22 cellular contexts compared by ENCODE assay signal in genomic region chr6:125008957-125009356, GRCh38. TPM values are rescaled to one million over a fixed set of nuclear protein-coding genes. Genes with fewer than 3 reads are reported as not detected.
A peak's percentile ranks its signal among the peaks of the same experiment; 100 is the strongest.
DNase-seq lines count a peak whose midpoint lies in the region; ATAC-seq, FAIRE-seq and TF ChIP-seq lines count a peak whose summit lies in the region.
"Had no signal": no experiment of that assay in that cellular context is flagged by ENCODE, and none has a peak within 500 bp of the region (broad histone marks: within the 10 kb centered on the region; RNA-seq: fewer than 3 reads in every experiment).

No MANE protein-coding gene starts in this region.

- H3K36me3 ChIP-seq in astrocyte (ENCODE audit: insufficient read depth, low read length) (no peaks in the 10 kb centered on the region), muscle layer of duodenum (ENCODE audit: control insufficient read depth in 1 of 2, insufficient read depth in 2 of 2, low read length in 2 of 2) (no peaks in the 10 kb centered on the region), subcutaneous abdominal adipose tissue (ENCODE audit: control insufficient read depth in 5 of 5, insufficient read depth in 5 of 5, low read length in 5 of 5) (no peaks in the 10 kb centered on the region), mammary epithelial cell (ENCODE audit: insufficient read depth, low read length) (peaks cover 13% of the 10 kb centered on the region)

- H3K27ac ChIP-seq in astrocyte (ENCODE audit: low read depth, low read length): no peak overlapping the region
- peak overlapping the region; percentile 13 for H3K27ac ChIP-seq in muscle layer of duodenum (ENCODE audit: low read length)
- peak overlapping the region; percentile 26 for H3K27ac ChIP-seq in subcutaneous abdominal adipose tissue (ENCODE audit: low read depth, low read length)
- no peak overlapping the region for H3K27ac ChIP-seq in mammary epithelial cell (ENCODE audit: insufficient read depth, low read depth, low read length)
- H3K27ac ChIP-seq: KMS-11 had no signal

- intact Hi-C loops in mammary epithelial cell (cut with micrococcal nuclease): no loop called here

- H3K4me1 ChIP-seq in astrocyte (ENCODE audit: insufficient read depth, low read length) (peaks cover 10% of the 10 kb centered on the region), muscle layer of duodenum (ENCODE audit: control insufficient read depth in 1 of 2, insufficient read depth in 2 of 2, low read length in 2 of 2) (peaks cover 4 to 18% of the 10 kb centered on the region in 2 donors), subcutaneous abdominal adipose tissue (ENCODE audit: control insufficient read depth in 5 of 5, insufficient read depth in 5 of 5, low read length in 5 of 5) (peaks cover 0 to 18% (median 17%) of the 10 kb centered on the region in 5 donors), mammary epithelial cell (ENCODE audit: insufficient read depth, low read length) (peaks cover 35% of the 10 kb centered on the region)

- H3K4me3 Mint-ChIP-seq in astrocyte (ENCODE audit: unreplicated experiment): peak overlapping the region; percentile 21
- H3K4me3 Mint-ChIP-seq: B cell, T-cell had no signal

- no peak for ATAC-seq in GM21528 (IDR thresholded peaks at IDR 0.05; ENCODE audit: low FRiP score, unreplicated experiment)
- ATAC-seq: Right ventricle myocardium inferior, T-cell had no signal

- no peaks in the 10 kb centered on the region for H3K27me3 ChIP-seq in astrocyte (ENCODE audit: insufficient read depth, low read length)
- no peaks in the 10 kb centered on the region for H3K27me3 ChIP-seq in muscle layer of duodenum (ENCODE audit: low read depth, low read length)
- no peaks in the 10 kb centered on the region for H3K27me3 ChIP-seq in subcutaneous abdominal adipose tissue (ENCODE audit: control insufficient read depth in 5 of 5, insufficient read depth in 4 of 5, low read length in 5 of 5)
- no peaks in the 10 kb centered on the region for H3K27me3 ChIP-seq in mammary epithelial cell (ENCODE audit: insufficient read depth, low read length)

- TF ChIP-seq CTCF in astrocyte (IDR thresholded peaks at IDR 0.05; ENCODE audit: insufficient read depth, low read depth, low read length) (no peak), mammary epithelial cell (conservative IDR thresholded peaks at IDR 0.05 in 1 of 2, IDR thresholded peaks at IDR 0.05 in 1 of 2; ENCODE audit: extremely low read depth in 1 of 2, insufficient read depth in 1 of 2, low read depth in 1 of 2, low read length in 2 of 2) (no peak)

- in situ Hi-C loops in mammary epithelial cell (cut with MboI; ENCODE audit: low sequenced_read_pairs in 2 of 2): no loop called here

- no peaks in the 10 kb centered on the region for H3K9me3 Mint-ChIP-seq in astrocyte (ENCODE audit: unreplicated experiment)
- H3K9me3 Mint-ChIP-seq: T-cell had no signal

- H2AFZ ChIP-seq in astrocyte (ENCODE audit: low read depth, low read length): no peak overlapping the region
- H2AFZ ChIP-seq in mammary epithelial cell (ENCODE audit: low read depth, low read length): no peak overlapping the region

- H3K79me2 ChIP-seq in astrocyte (ENCODE audit: insufficient read depth, low read length) (peaks cover 57% of the 10 kb centered on the region), mammary epithelial cell (ENCODE audit: insufficient read depth, low read length) (peaks cover 82% of the 10 kb centered on the region)

- H3K9ac ChIP-seq in astrocyte (ENCODE audit: low read length) (no peak overlapping the region), subcutaneous abdominal adipose tissue (ENCODE audit: low read length in 5 of 5) (no peak overlapping the region), mammary epithelial cell (ENCODE audit: insufficient read depth, low read length) (no peak overlapping the region)
- H3K9ac ChIP-seq: KMS-11, SK-N-SH had no signal

- 89% methylated on average over 1 of the region's 1 CpG for WGBS in mammary epithelial cell (ENCODE audit: low coverage, missing lambda C conversion rate)

- H3K9me3 ChIP-seq in astrocyte (ENCODE audit: insufficient read depth, low read depth, low read length) (no peaks in the 10 kb centered on the region), muscle layer of duodenum (ENCODE audit: control insufficient read depth in 1 of 2, low read length in 2 of 2) (no peaks in the 10 kb centered on the region), subcutaneous abdominal adipose tissue (ENCODE audit: control insufficient read depth in 5 of 5, low read length in 5 of 5) (no peaks in the 10 kb centered on the region), mammary epithelial cell (replicated peaks; ENCODE audit: insufficient read depth, low read length) (no peaks in the 10 kb centered on the region)
- H3K9me3 ChIP-seq: SK-N-SH had no signal

- peak; percentile 70 for DNase-seq in NCI-H2227 (lab: John Stamatoyannopoulos, UW; ENCODE audit: unreplicated experiment)
- no peak for DNase-seq in astrocyte (ENCODE audit: low read depth)
- DNase-seq in epidermal melanocyte (ENCODE audit: insufficient read length, low spot score): no peak
- DNase-seq in mammary epithelial cell: no peak
- no peak for DNase-seq in stimulated activated CD4-positive, alpha-beta T cell treated with anti-CD3 and anti-CD28 coated beads, Interleukin-4, amount 100 ng/mL, for 24 hours
- DNase-seq: DMS153; GDM1; NCI-H1436; NCI-H1930; NCI-H2171 treated with DMSO at 0.1 percent for 48 hours; NCI-H748 treated with DMSO at 0.1 percent for 48 hours; NK-92 treated with Interleukin-12 subunit alpha and Interleukin-12 subunit beta, amount 100 ng/mL, for 24 hours; SK-N-SH; T-cell had no signal

- H3K27me3 Mint-ChIP-seq in astrocyte (ENCODE audit: low read depth, unreplicated experiment): no peaks in the 10 kb centered on the region
- H3K27me3 Mint-ChIP-seq: B cell, T-cell had no signal

- no peak for FAIRE-seq in astrocyte (lab: Jason Lieb, UNC)
- FAIRE-seq: H1 had no signal

- H3K27ac Mint-ChIP-seq in astrocyte (ENCODE audit: unreplicated experiment): peak overlapping the region; percentile 85
- H3K27ac Mint-ChIP-seq: B cell, T-cell had no signal

- peaks cover 3% of the 10 kb centered on the region for H3K36me3 Mint-ChIP-seq in astrocyte (ENCODE audit: low read depth, unreplicated experiment)
- H3K36me3 Mint-ChIP-seq: T-cell had no signal

- no TSS peak for BruUV-seq in mammary epithelial cell (replicated peaks; lab: Mats Ljungman, UMichigan)

- H3K4me1 Mint-ChIP-seq in astrocyte (ENCODE audit: low read depth, unreplicated experiment): peaks cover 56% of the 10 kb centered on the region
- H3K4me1 Mint-ChIP-seq: B cell, T-cell had no signal

- dilution Hi-C loops in mammary epithelial cell (cut with HindIII; ENCODE audit: low sequenced_read_pairs): no loop called here

- H4K20me1 ChIP-seq in astrocyte (ENCODE audit: insufficient read depth, low read length) (peaks cover 7% of the 10 kb centered on the region), mammary epithelial cell (ENCODE audit: insufficient read depth, low read length) (no peaks in the 10 kb centered on the region)

- no peak overlapping the region for H3K4me3 ChIP-seq in astrocyte (ENCODE audit: insufficient read depth, low read depth, low read length)
- no peak overlapping the region for H3K4me3 ChIP-seq in muscle layer of duodenum (ENCODE audit: low read depth in 1 of 2, low read length in 2 of 2)
- H3K4me3 ChIP-seq in subcutaneous abdominal adipose tissue (ENCODE audit: low read depth in 1 of 5, low read length in 5 of 5): no peak overlapping the region
- H3K4me3 ChIP-seq in mammary epithelial cell (replicated peaks in 1 of 3; ENCODE audit: insufficient read depth in 1 of 3, low read depth in 2 of 3, low read length in 3 of 3): no peak overlapping the region

- H3K4me2 ChIP-seq in astrocyte (ENCODE audit: low read length): no peak overlapping the region
- H3K4me2 ChIP-seq in mammary epithelial cell (ENCODE audit: insufficient read depth, low read depth, low read length): no peak overlapping the region
- H3K4me2 ChIP-seq: KMS-11, SK-N-SH had no signal

- CTCF ChIA-PET in mammary epithelial cell (lab: Charles Lee; ENCODE audit: low non-redundant PET): no interaction called here

RNA-seq across cellular contexts. Expression of gene RNF217, which starts 46.7 kb away (rescaled TPM):
- 49.4 and 53.3 TPM in 2 replicates for total RNA-seq in astrocyte
- 100 to 1,000 TPM in 1 of 2 donors, 10 to 100 TPM in 1; 53.9 to 103 TPM for total RNA-seq in mammary epithelial cell
- 25.5 TPM for polyA plus RNA-seq in mammary epithelial cell
- 54.8 TPM for polyA minus RNA-seq in mammary epithelial cell
- total RNA-seq: B cell, OCI-LY7 had no signal

Comparison
In these comparisons a context has a peak if more than half of its experiments do, and no peak if none do; other contexts are left out.
1. H3K27ac ChIP-seq: peak in muscle layer of duodenum (single experiment) and subcutaneous abdominal adipose tissue (single experiment); none in astrocyte (single experiment) and mammary epithelial cell (single experiment).